Comparison of ENCODE assay signal across 32 cellular contexts in genomic region chr19:15680478-15680877, GRCh38. TPM values are rescaled to one million over a fixed set of nuclear protein-coding genes. Genes with fewer than 3 reads are reported as not detected.
"Had no signal": no experiment of that assay in that cellular context is flagged by ENCODE, and none has a peak within 500 bp of the region (broad histone marks: within the 10 kb centered on the region; RNA-seq: fewer than 3 reads in every experiment).

No MANE protein-coding gene starts in this region.

- ATAC-seq: left colon; left ventricle myocardium superior; lower lobe of right lung; naive thymus-derived CD8-positive, alpha-beta T cell; pancreas; right cardiac atrium; stimulated activated naive B cell treated with anti-CD40 and anti-IgM and Interleukin-4, amounts not matched to agents 10 μg/mL and 1 μg/mL and 100 μg/mL, for 72 hours; stimulated activated naive CD8-positive, alpha-beta T cell treated with anti-CD3 and anti-CD28 coated beads, Interleukin-15, Interleukin-2, amounts not matched to agents 100 U/mL and 50 U/mL, for 24 hours; upper lobe of right lung had no signal

- H3K9me3 ChIP-seq: lower lobe of right lung, pancreas, prostate gland, suprapubic skin, thoracic aorta, tibial artery, upper lobe of right lung had no signal

- H3K27ac ChIP-seq: lower lobe of right lung, pancreas, prostate gland, suprapubic skin, thoracic aorta, tibial artery, upper lobe of right lung had no signal

- H3K4me1 ChIP-seq: lower lobe of right lung, pancreas, prostate gland, suprapubic skin, tibial artery, upper lobe of right lung had no signal

- H3K4me1 Mint-ChIP-seq: immature natural killer cell, nephron, neural crest cell had no signal

- H3K27me3 ChIP-seq: pancreas, upper lobe of right lung had no signal

- H3K36me3 Mint-ChIP-seq: stimulated activated naive B cell treated with anti-CD40 and anti-IgM and Interleukin-4, amounts not matched to agents 10 μg/mL and 1 μg/mL and 100 μg/mL, for 72 hours had no signal

- H3K36me3 ChIP-seq: pancreas, prostate gland, thoracic aorta, upper lobe of right lung had no signal

- H3K4me3 ChIP-seq: lower lobe of right lung, pancreas, prostate gland, suprapubic skin, thoracic aorta, tibial artery, upper lobe of right lung had no signal

- H3K27ac Mint-ChIP-seq: immature natural killer cell; naive thymus-derived CD8-positive, alpha-beta T cell; nephron; stimulated activated naive B cell treated with anti-CD40 and anti-IgM and Interleukin-4, amounts not matched to agents 10 μg/mL and 1 μg/mL and 100 μg/mL, for 72 hours had no signal

- H3K4me3 Mint-ChIP-seq: immature natural killer cell; naive thymus-derived CD8-positive, alpha-beta T cell; nephron; neural crest cell; stimulated activated naive B cell treated with anti-CD40 and anti-IgM and Interleukin-4, amounts not matched to agents 10 μg/mL and 1 μg/mL and 100 μg/mL, for 72 hours had no signal

- DNase-seq: hypothalamus; immature natural killer cell; kidney; left colon; left ventricle myocardium superior; lower lobe of right lung; mammary epithelial cell; mesenchymal stem cell; naive thymus-derived CD8-positive, alpha-beta T cell; nucleus accumbens; pancreas; posterior cingulate gyrus; retina; right cardiac atrium; stimulated activated CD4-positive, alpha-beta T cell treated with anti-CD3 and anti-CD28 coated beads, Interleukin-12 subunit alpha, Interleukin-12 subunit beta, amount 100 ng/mL, for 4 hours; stimulated activated CD4-positive, alpha-beta T cell treated with anti-CD3 and anti-CD28 coated beads, Interleukin-15, amount 100 ng/mL, for 24 hours; stimulated activated CD4-positive, alpha-beta T cell treated with anti-CD3 and anti-CD28 coated beads, Interleukin-2, amount 100 ng/mL, for 24 hours; stimulated activated CD4-positive, alpha-beta T cell treated with anti-CD3 and anti-CD28 coated beads, Interleukin-4, amount 100 ng/mL, for 1 hour; stimulated activated naive B cell treated with anti-CD40 and anti-IgM and Interleukin-4, amounts not matched to agents 10 μg/mL and 1 μg/mL and 100 μg/mL, for 72 hours; stimulated activated naive CD8-positive, alpha-beta T cell treated with anti-CD3 and anti-CD28 coated beads, Interleukin-15, Interleukin-2, amounts not matched to agents 100 U/mL and 50 U/mL, for 24 hours; tibial artery; trophoblast cell; upper lobe of right lung had no signal

RNA-seq across cellular contexts. Expression of gene CYP4F12, which starts 7.6 kb away (rescaled TPM):
- total RNA-seq: mammary epithelial cell, neural crest cell, osteoblast had no signal

RNA-seq across cellular contexts. Expression of gene CYP4F3, which starts 39.8 kb away (rescaled TPM):
- total RNA-seq: naive thymus-derived CD8-positive, alpha-beta T cell; neural crest cell; osteoblast had no signal

RNA-seq across cellular contexts. Expression of gene OR10H2, which starts 47.3 kb away (rescaled TPM):
- total RNA-seq: kidney; left colon; left ventricle myocardium superior; lower lobe of right lung; mammary epithelial cell; mucosa of gallbladder; naive thymus-derived CD8-positive, alpha-beta T cell; neural crest cell; osteoblast; pancreas; prostate gland; right cardiac atrium; skeletal muscle tissue; subcutaneous adipose tissue; suprapubic skin; thoracic aorta; upper lobe of right lung had no signal

RNA-seq across cellular contexts. Expression of gene OR10H3, which starts 57.3 kb away (rescaled TPM):
- total RNA-seq: kidney; left colon; left ventricle myocardium superior; lower lobe of right lung; mammary epithelial cell; mucosa of gallbladder; naive thymus-derived CD8-positive, alpha-beta T cell; neural crest cell; osteoblast; pancreas; prostate gland; right cardiac atrium; skeletal muscle tissue; subcutaneous adipose tissue; suprapubic skin; thoracic aorta; upper lobe of right lung had no signal
